In the genomic region with DNA sequence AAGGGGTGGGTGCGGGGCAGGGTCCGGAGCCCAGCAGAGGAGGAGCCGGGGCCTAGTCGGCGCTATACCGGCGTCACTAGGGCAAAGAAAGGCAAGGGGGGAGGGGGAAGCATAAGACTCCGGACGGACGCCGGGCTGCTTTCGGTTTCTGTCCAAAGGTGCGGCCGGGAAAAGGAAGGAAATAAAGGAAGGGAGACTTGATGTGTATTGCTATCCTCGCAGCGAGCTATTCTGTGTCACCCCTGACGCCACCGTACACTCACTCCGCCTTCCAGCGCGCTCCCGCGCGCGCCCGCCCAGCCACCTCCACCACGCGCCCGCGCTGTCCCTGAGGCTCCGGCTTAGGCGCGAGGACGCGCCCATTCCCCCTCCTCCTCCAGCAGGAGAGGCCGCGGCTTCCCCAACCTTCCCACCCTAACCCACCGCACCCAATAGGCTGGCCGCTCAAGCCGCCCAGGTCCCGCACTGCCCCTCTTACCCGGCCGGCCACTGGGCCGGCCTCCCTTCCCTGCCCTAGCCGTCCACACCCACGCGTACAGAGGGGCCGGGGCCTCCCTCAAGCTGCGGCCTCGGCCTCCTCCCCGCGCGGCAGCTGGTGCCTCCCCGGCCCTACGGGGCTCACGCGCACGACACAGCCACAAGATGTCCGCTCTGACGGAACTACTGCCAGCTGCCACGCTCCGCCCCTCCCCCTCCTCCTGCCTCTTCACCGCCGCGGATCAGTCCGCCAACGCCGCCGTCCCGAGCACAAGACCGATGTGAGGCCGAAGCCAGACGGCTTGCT, we compare ENCODE assay signal across 1 cellular context.
A peak's percentile ranks its signal among the peaks of the same experiment; 100 is the strongest.
TF ChIP-seq lines count a peak whose summit lies in the region.

A gene (minus strand): TSS at position 662 of the 784 bp plus-strand sequence. CDS start 1,043 bp downstream, outside the sequence.

TF ChIP-seq in WTC11, 78 proteins besides CTCF, POLR2A, EP300 and RAD21 (continued from another document):
- TF ChIP-seq, protein P1, sequence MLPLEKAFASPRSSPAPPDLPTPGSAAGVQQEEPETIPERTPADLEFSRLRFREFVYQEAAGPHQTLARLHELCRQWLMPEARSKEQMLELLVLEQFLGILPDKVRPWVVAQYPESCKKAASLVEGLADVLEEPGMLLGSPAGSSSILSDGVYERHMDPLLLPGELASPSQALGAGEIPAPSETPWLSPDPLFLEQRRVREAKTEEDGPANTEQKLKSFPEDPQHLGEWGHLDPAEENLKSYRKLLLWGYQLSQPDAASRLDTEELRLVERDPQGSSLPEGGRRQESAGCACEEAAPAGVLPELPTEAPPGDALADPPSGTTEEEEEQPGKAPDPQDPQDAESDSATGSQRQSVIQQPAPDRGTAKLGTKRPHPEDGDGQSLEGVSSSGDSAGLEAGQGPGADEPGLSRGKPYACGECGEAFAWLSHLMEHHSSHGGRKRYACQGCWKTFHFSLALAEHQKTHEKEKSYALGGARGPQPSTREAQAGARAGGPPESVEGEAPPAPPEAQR (CRISPR knock-in tag; IDR thresholded peaks at IDR 0.05) = no peak
- TF ChIP-seq ZNF232 (CRISPR knock-in tag; IDR thresholded peaks at IDR 0.05) (peak; percentile 60; the same call in 1 of the 2 replicates), PRRX2 (CRISPR knock-in tag; IDR thresholded peaks at IDR 0.05) (0 out of 2 replicates have a peak, but pooled peaks have one; percentile 33), HMGA2 (CRISPR knock-in tag; IDR thresholded peaks at IDR 0.05) (no peak), SOX15 (CRISPR knock-in tag; IDR thresholded peaks at IDR 0.05) (no peak), OVOL2 (CRISPR knock-in tag; IDR thresholded peaks at IDR 0.05; ENCODE audit: borderline replicate concordance) (no peak), ZNF416 (CRISPR knock-in tag; IDR thresholded peaks at IDR 0.05) (peak; percentile 68; the same call in 1 of the 2 replicates), NR3C1 (CRISPR knock-in tag; conservative IDR thresholded peaks at IDR 0.05; ENCODE audit: low read depth) (no peak), ZNF671 (CRISPR knock-in tag; IDR thresholded peaks at IDR 0.05) (peak; percentile 48; the same call in 1 of the 2 replicates), FOXK1 (CRISPR knock-in tag; IDR thresholded peaks at IDR 0.05) (0 out of 2 replicates have a peak, but pooled peaks have one; percentile 34)
- TF ChIP-seq, protein P2, sequence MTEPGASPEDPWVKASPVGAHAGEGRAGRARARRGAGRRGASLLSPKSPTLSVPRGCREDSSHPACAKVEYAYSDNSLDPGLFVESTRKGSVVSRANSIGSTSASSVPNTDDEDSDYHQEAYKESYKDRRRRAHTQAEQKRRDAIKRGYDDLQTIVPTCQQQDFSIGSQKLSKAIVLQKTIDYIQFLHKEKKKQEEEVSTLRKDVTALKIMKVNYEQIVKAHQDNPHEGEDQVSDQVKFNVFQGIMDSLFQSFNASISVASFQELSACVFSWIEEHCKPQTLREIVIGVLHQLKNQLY (CRISPR knock-in tag; IDR thresholded peaks at IDR 0.05) = no peak; the same call in 1 of the 2 replicates
- TF ChIP-seq, protein P3, sequence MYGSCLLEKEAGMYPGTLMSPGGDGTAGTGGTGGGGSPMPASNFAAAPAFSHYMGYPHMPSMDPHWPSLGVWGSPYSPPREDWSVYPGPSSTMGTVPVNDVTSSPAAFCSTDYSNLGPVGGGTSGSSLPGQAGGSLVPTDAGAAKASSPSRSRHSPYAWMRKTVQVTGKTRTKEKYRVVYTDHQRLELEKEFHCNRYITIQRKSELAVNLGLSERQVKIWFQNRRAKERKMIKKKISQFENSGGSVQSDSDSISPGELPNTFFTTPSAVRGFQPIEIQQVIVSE (CRISPR knock-in tag; IDR thresholded peaks at IDR 0.05; ENCODE audit: borderline replicate concordance) = no peak
- TF ChIP-seq, protein P4, sequence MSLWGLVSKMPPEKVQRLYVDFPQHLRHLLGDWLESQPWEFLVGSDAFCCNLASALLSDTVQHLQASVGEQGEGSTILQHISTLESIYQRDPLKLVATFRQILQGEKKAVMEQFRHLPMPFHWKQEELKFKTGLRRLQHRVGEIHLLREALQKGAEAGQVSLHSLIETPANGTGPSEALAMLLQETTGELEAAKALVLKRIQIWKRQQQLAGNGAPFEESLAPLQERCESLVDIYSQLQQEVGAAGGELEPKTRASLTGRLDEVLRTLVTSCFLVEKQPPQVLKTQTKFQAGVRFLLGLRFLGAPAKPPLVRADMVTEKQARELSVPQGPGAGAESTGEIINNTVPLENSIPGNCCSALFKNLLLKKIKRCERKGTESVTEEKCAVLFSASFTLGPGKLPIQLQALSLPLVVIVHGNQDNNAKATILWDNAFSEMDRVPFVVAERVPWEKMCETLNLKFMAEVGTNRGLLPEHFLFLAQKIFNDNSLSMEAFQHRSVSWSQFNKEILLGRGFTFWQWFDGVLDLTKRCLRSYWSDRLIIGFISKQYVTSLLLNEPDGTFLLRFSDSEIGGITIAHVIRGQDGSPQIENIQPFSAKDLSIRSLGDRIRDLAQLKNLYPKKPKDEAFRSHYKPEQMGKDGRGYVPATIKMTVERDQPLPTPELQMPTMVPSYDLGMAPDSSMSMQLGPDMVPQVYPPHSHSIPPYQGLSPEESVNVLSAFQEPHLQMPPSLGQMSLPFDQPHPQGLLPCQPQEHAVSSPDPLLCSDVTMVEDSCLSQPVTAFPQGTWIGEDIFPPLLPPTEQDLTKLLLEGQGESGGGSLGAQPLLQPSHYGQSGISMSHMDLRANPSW (CRISPR knock-in tag; conservative IDR thresholded peaks at IDR 0.05; ENCODE audit: low read depth) = no peak
- TF ChIP-seq, protein P5, sequence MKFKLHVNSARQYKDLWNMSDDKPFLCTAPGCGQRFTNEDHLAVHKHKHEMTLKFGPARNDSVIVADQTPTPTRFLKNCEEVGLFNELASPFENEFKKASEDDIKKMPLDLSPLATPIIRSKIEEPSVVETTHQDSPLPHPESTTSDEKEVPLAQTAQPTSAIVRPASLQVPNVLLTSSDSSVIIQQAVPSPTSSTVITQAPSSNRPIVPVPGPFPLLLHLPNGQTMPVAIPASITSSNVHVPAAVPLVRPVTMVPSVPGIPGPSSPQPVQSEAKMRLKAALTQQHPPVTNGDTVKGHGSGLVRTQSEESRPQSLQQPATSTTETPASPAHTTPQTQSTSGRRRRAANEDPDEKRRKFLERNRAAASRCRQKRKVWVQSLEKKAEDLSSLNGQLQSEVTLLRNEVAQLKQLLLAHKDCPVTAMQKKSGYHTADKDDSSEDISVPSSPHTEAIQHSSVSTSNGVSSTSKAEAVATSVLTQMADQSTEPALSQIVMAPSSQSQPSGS (CRISPR knock-in tag; IDR thresholded peaks at IDR 0.05; ENCODE audit: borderline replicate concordance, low read depth) = no peak
- TF ChIP-seq, protein P6, sequence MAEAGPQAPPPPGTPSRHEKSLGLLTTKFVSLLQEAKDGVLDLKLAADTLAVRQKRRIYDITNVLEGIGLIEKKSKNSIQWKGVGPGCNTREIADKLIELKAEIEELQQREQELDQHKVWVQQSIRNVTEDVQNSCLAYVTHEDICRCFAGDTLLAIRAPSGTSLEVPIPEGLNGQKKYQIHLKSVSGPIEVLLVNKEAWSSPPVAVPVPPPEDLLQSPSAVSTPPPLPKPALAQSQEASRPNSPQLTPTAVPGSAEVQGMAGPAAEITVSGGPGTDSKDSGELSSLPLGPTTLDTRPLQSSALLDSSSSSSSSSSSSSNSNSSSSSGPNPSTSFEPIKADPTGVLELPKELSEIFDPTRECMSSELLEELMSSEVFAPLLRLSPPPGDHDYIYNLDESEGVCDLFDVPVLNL (CRISPR knock-in tag; IDR thresholded peaks at IDR 0.05; ENCODE audit: borderline replicate concordance, low read depth) = peak; percentile 77; the same call in 1 of the 2 replicates
- TF ChIP-seq, protein P7, sequence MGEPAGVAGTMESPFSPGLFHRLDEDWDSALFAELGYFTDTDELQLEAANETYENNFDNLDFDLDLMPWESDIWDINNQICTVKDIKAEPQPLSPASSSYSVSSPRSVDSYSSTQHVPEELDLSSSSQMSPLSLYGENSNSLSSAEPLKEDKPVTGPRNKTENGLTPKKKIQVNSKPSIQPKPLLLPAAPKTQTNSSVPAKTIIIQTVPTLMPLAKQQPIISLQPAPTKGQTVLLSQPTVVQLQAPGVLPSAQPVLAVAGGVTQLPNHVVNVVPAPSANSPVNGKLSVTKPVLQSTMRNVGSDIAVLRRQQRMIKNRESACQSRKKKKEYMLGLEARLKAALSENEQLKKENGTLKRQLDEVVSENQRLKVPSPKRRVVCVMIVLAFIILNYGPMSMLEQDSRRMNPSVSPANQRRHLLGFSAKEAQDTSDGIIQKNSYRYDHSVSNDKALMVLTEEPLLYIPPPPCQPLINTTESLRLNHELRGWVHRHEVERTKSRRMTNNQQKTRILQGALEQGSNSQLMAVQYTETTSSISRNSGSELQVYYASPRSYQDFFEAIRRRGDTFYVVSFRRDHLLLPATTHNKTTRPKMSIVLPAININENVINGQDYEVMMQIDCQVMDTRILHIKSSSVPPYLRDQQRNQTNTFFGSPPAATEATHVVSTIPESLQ (CRISPR knock-in tag; IDR thresholded peaks at IDR 0.05) = no peak
- TF ChIP-seq, protein P8, sequence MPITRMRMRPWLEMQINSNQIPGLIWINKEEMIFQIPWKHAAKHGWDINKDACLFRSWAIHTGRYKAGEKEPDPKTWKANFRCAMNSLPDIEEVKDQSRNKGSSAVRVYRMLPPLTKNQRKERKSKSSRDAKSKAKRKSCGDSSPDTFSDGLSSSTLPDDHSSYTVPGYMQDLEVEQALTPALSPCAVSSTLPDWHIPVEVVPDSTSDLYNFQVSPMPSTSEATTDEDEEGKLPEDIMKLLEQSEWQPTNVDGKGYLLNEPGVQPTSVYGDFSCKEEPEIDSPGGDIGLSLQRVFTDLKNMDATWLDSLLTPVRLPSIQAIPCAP (CRISPR knock-in tag; IDR thresholded peaks at IDR 0.05) = no peak
